In genomic region chr9:136050706-136051567, GRCh38 we compare ENCODE assay signal across 8 cellular contexts. TPM values are rescaled to one million over a fixed set of nuclear protein-coding genes. Genes with fewer than 3 reads are reported as not detected.
DNase-seq lines count a peak whose midpoint lies in the region; ATAC-seq and TF ChIP-seq lines count a peak whose summit lies in the region.

No MANE protein-coding gene starts in this region.

- no peaks in the 10 kb centered on the region for H3K4me1 Mint-ChIP-seq in activated T-cell treated with anti-CD3 and anti-CD28 coated beads, Interleukin-2, amount 50 U/mL, for 72 hours (ENCODE audit: low read depth)
- peaks cover 19% of the 10 kb centered on the region for H3K4me1 Mint-ChIP-seq in activated T-cell treated with anti-CD3 and anti-CD28 coated beads, Interleukin-2, amount 50 U/mL, for 4 hours (ENCODE audit: low read depth)

- no peak overlapping the region for H3K27ac ChIP-seq in ectodermal cell (ENCODE audit: insufficient read depth, low read depth, low read length, poor library complexity, severe bottlenecking)
- peak overlapping the region; percentile 4 for H3K27ac ChIP-seq in vagina

- intact Hi-C loops in vagina (cut with DNase I), result no loop called here

- TF ChIP-seq CTCF in vagina (IDR thresholded peaks at IDR 0.05), result no peak

- H3K27me3 ChIP-seq in ectodermal cell (ENCODE audit: control insufficient read depth, insufficient read depth, low read length, poor library complexity, severe bottlenecking) (peaks cover 20% of the 10 kb centered on the region), vagina (no peaks in the 10 kb centered on the region)

- no peaks in the 10 kb centered on the region for H3K36me3 Mint-ChIP-seq in activated T-cell treated with anti-CD3 and anti-CD28 coated beads, Interleukin-2, amount 50 U/mL, for 72 hours (ENCODE audit: insufficient read depth in 2 of 2)
- no peaks in the 10 kb centered on the region for H3K36me3 Mint-ChIP-seq in activated T-cell treated with anti-CD3 and anti-CD28 coated beads, Interleukin-2, amount 50 U/mL, for 4 hours (ENCODE audit: insufficient read depth)

- ATAC-seq in activated T-cell treated with anti-CD3 and anti-CD28 coated beads, Interleukin-2, amount 50 U/mL, for 72 hours (replicated peaks in 1 of 2), result no peak
- no peak for ATAC-seq in activated T-cell treated with anti-CD3 and anti-CD28 coated beads, Interleukin-2, amount 50 U/mL, for 4 hours
- no peak for ATAC-seq in GM19023 (IDR thresholded peaks at IDR 0.05; ENCODE audit: unreplicated experiment)

- 1 to 2% methylated on average over 66 of the region's 66 CpGs for WGBS in ectodermal cell, 2 experiments

- H3K27me3 Mint-ChIP-seq in activated T-cell treated with anti-CD3 and anti-CD28 coated beads, Interleukin-2, amount 50 U/mL, for 72 hours (ENCODE audit: low read depth), result no peaks in the 10 kb centered on the region
- peaks cover 11% of the 10 kb centered on the region for H3K27me3 Mint-ChIP-seq in activated T-cell treated with anti-CD3 and anti-CD28 coated beads, Interleukin-2, amount 50 U/mL, for 4 hours (ENCODE audit: low read depth)

- H3K4me3 ChIP-seq in ectodermal cell (ENCODE audit: insufficient read depth, low read depth, low read length) (peak overlapping the region; percentile 54), vagina (peak overlapping the region; percentile 43 to 65)

- TF ChIP-seq POLR2A in vagina (IDR thresholded peaks at IDR 0.05), result no peak

- H3K9me3 Mint-ChIP-seq in activated T-cell treated with anti-CD3 and anti-CD28 coated beads, Interleukin-2, amount 50 U/mL, for 72 hours, result no peaks in the 10 kb centered on the region
- H3K9me3 Mint-ChIP-seq in activated T-cell treated with anti-CD3 and anti-CD28 coated beads, Interleukin-2, amount 50 U/mL, for 4 hours, result no peaks in the 10 kb centered on the region

- H3K4me1 ChIP-seq in ectodermal cell (ENCODE audit: control insufficient read depth, insufficient read depth, low read length) (peaks cover 29% of the 10 kb centered on the region), vagina (peaks cover 49% of the 10 kb centered on the region)

- H3K4me3 Mint-ChIP-seq in activated T-cell treated with anti-CD3 and anti-CD28 coated beads, Interleukin-2, amount 50 U/mL, for 72 hours, result peak overlapping the region; percentile 29 to 36
- no peak overlapping the region for H3K4me3 Mint-ChIP-seq in activated T-cell treated with anti-CD3 and anti-CD28 coated beads, Interleukin-2, amount 50 U/mL, for 4 hours

- DNase-seq in activated T-cell treated with anti-CD3 and anti-CD28 coated beads, Interleukin-2, amount 50 U/mL, for 72 hours, result no peak
- DNase-seq in activated T-cell treated with anti-CD3 and anti-CD28 coated beads, Interleukin-2, amount 50 U/mL, for 4 hours, result no peak
- DNase-seq in midbrain (lab: John Stamatoyannopoulos, UW) (peak; percentile 50), vagina (ENCODE audit: extremely low spot score in 2 of 2) (no peak), NCI-H446 treated with DMSO at 0.1 percent for 48 hours (lab: John Stamatoyannopoulos, UW) (no peak), CD1c-positive myeloid dendritic cell (ENCODE audit: extremely low spot score) (no peak)

- H3K9me3 ChIP-seq in ectodermal cell (ENCODE audit: control insufficient read depth, low read length) (no peaks in the 10 kb centered on the region), vagina (no peaks in the 10 kb centered on the region)

- H3K36me3 ChIP-seq in ectodermal cell (ENCODE audit: control insufficient read depth, insufficient read depth, low read length) (no peaks in the 10 kb centered on the region), vagina (peaks cover 0 to 12% of the 10 kb centered on the region in 2 donors)

- no peak overlapping the region for H3K27ac Mint-ChIP-seq in activated T-cell treated with anti-CD3 and anti-CD28 coated beads, Interleukin-2, amount 50 U/mL, for 72 hours

RNA-seq across cellular contexts. Expression of gene NACC2, which starts 44.2 kb away (rescaled TPM):
- total RNA-seq in activated T-cell treated with anti-CD3 and anti-CD28 coated beads, Interleukin-2, amount 50 U/mL, for 72 hours, result 10 to 100 TPM in 1 of 2 donors, 1 to 10 TPM in 1; 8.4 to 13.7 TPM
- total RNA-seq in activated T-cell treated with anti-CD3 and anti-CD28 coated beads, Interleukin-2, amount 50 U/mL, for 4 hours, result 1 to 10 TPM; 5.9 to 6.2 (median 6.0) TPM
- 5.1 TPM for polyA plus RNA-seq in ectodermal cell (2013, experiment 1 of 4)
- 5.8 TPM for polyA plus RNA-seq in ectodermal cell (2013, experiment 2 of 4)
- polyA plus RNA-seq in ectodermal cell (2013, experiment 3 of 4), result 4.9 TPM
- 4.5 TPM for polyA plus RNA-seq in ectodermal cell (2013, experiment 4 of 4)
- total RNA-seq in vagina, result 21.1 TPM
